In genomic region chr21:34889287-34889536, GRCh38 we compare ENCODE assay signal across 8 cellular contexts.
DNase-seq lines count a peak whose midpoint lies in the region; ATAC-seq and TF ChIP-seq lines count a peak whose summit lies in the region.

No MANE protein-coding gene starts in this region.

- H3K4me3 ChIP-seq in fibroblast of villous mesenchyme (ENCODE audit: low read depth, low read length): peak overlapping the region; percentile 73

- DNase-seq in DMS79 (lab: John Stamatoyannopoulos, UW): peak; percentile 42
- DNase-seq in HEK293T (ENCODE audit: extremely low spot score): peak; percentile 36
- DNase-seq in NCI-H2196 treated with DMSO at 0.1 percent for 48 hours (lab: John Stamatoyannopoulos, UW; ENCODE audit: unreplicated experiment): peak; percentile 46
- DNase-seq in activated T-cell treated with anti-CD3 and anti-CD28 coated beads, Interleukin-2, amount 50 U/mL, for 4 hours: peak; percentile 60
- peak; percentile 77 for DNase-seq in fibroblast of villous mesenchyme (ENCODE audit: low read depth)
- DNase-seq in osteocyte (ENCODE audit: extremely low spot score, unreplicated experiment): no peak

- peak overlapping the region; percentile 86 for H3K4me3 Mint-ChIP-seq in activated T-cell treated with anti-CD3 and anti-CD28 coated beads, Interleukin-2, amount 50 U/mL, for 4 hours
- peak overlapping the region; percentile 87 for H3K4me3 Mint-ChIP-seq in osteocyte (ENCODE audit: unreplicated experiment)

- no peaks in the 10 kb centered on the region for H3K27me3 Mint-ChIP-seq in activated T-cell treated with anti-CD3 and anti-CD28 coated beads, Interleukin-2, amount 50 U/mL, for 4 hours (ENCODE audit: low read depth)
- peaks cover 6% of the 10 kb centered on the region for H3K27me3 Mint-ChIP-seq in osteocyte (ENCODE audit: unreplicated experiment)

- no peaks in the 10 kb centered on the region for H3K9me3 Mint-ChIP-seq in activated T-cell treated with anti-CD3 and anti-CD28 coated beads, Interleukin-2, amount 50 U/mL, for 4 hours
- no peaks in the 10 kb centered on the region for H3K9me3 Mint-ChIP-seq in osteocyte (ENCODE audit: unreplicated experiment)

- H3K27ac Mint-ChIP-seq in osteocyte (ENCODE audit: unreplicated experiment): peak overlapping the region; percentile 92

- CTCF ChIA-PET in HEK293T (lab: Yijun Ruan, JAX): interaction anchor here (0.8 to 1.5 kb wide), 3 partner anchors 21 to 511 kb away, joined by 3 to 7 read pairs (median 5); no protein-coding TSS in a partner anchor

- POLR2A ChIA-PET in HEK293T (lab: Yijun Ruan, JAX): interaction anchor here (0.8 to 2.5 kb wide), 9 partner anchors 14 to 950 kb away, joined by 3 to 12 read pairs (median 5); no protein-coding TSS in a partner anchor

- peaks cover 45% of the 10 kb centered on the region for H3K4me1 Mint-ChIP-seq in activated T-cell treated with anti-CD3 and anti-CD28 coated beads, Interleukin-2, amount 50 U/mL, for 4 hours (ENCODE audit: low read depth)
- H3K4me1 Mint-ChIP-seq in osteocyte (ENCODE audit: unreplicated experiment): peaks cover 28% of the 10 kb centered on the region

- TF ChIP-seq CTCF in fibroblast of villous mesenchyme (IDR thresholded peaks at IDR 0.05; ENCODE audit: insufficient read depth, low read depth, low read length) (no peak), osteocyte (IDR thresholded peaks at IDR 0.05) (no peak)

- ATAC-seq in activated T-cell treated with anti-CD3 and anti-CD28 coated beads, Interleukin-2, amount 50 U/mL, for 4 hours: peak; percentile 5 to 9
- ATAC-seq in HG03039 (IDR thresholded peaks at IDR 0.05; ENCODE audit: unreplicated experiment) (no peak), GM18870 (IDR thresholded peaks at IDR 0.05; ENCODE audit: unreplicated experiment) (no peak)

- peaks cover 4% of the 10 kb centered on the region for H3K36me3 Mint-ChIP-seq in activated T-cell treated with anti-CD3 and anti-CD28 coated beads, Interleukin-2, amount 50 U/mL, for 4 hours (ENCODE audit: insufficient read depth)
- no peaks in the 10 kb centered on the region for H3K36me3 Mint-ChIP-seq in osteocyte (ENCODE audit: unreplicated experiment)

TF ChIP-seq in HEK293T, 16 proteins besides CTCF, POLR2A, EP300 and RAD21:
- TF ChIP-seq FOXK2 (IDR thresholded peaks at IDR 0.05) (no peak), CTBP1 (IDR thresholded peaks at IDR 0.05; ENCODE audit: borderline replicate concordance) (no peak), SUZ12 (IDR thresholded peaks at IDR 0.05) (no peak), TARDBP (IDR thresholded peaks at IDR 0.05) (no peak), L3MBTL2 (conservative IDR thresholded peaks at IDR 0.05) (no peak; the same call in 1 of the 2 replicates), PKNOX1 (IDR thresholded peaks at IDR 0.05) (no peak), FOXM1 (IDR thresholded peaks at IDR 0.05; ENCODE audit: borderline replicate concordance) (no peak), NFRKB (IDR thresholded peaks at IDR 0.05) (no peak), FOXA1 (IDR thresholded peaks at IDR 0.05) (no peak), ARNT (IDR thresholded peaks at IDR 0.05) (no peak), BHLHE40 (IDR thresholded peaks at IDR 0.05; ENCODE audit: borderline replicate concordance) (no peak), HDGF (IDR thresholded peaks at IDR 0.05; ENCODE audit: borderline replicate concordance) (no peak), ZNF384 (IDR thresholded peaks at IDR 0.05) (no peak), LEF1 (IDR thresholded peaks at IDR 0.05; ENCODE audit: borderline replicate concordance) (no peak), ELF4 (IDR thresholded peaks at IDR 0.05) (no peak), SP1 (IDR thresholded peaks at IDR 0.05) (no peak)

Comparison
In these comparisons a context has a peak if more than half of its experiments do, and no peak if none do; other contexts are left out.
1. ATAC-seq: peak in activated T-cell treated with anti-CD3 and anti-CD28 coated beads, Interleukin-2, amount 50 U/mL, for 4 hours (2 of 2); none in HG03039 (single experiment) and GM18870 (single experiment).